ENCODE assay signal across 20 cellular contexts in the genomic region with DNA sequence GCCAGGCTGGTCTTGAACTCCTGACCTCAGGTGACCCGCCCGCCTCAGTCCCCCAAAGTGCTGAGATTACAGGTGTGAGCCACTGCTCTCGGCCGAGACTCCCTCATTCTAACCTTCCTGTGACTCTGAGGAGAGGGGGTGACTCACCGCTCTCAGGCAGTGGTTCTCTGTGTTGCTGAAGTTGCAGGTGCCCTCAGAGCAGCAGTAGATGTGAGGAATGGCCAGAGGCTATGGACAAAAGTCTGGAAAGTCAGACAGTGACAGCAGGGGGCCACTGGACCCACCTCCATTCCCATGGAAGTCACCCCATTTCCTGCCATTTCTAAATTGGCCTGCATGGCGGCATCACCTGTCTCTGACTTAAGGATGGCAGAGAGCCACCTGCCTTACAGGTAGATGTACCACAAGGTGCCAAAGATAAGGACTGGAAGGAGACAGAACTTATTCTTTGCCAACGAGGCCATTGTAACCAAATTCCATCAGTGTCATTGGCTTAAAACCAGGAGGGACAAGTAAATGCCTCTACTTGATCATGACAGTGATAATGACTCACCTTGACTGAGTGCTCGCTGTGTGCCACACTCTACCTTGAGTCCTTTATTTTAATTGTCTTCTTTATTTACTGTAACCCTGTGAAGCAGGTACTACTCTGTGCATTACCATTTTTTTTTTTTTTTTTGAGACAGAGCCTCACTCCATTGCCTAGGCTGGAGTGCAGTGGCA.
"Had no signal": no experiment of that assay in that cellular context is flagged by ENCODE, and none has a peak within 500 bp of the region (broad histone marks: within the 10 kb centered on the region; RNA-seq: fewer than 3 reads in every experiment).

No MANE protein-coding gene starts in this region.

- H3K4me2 ChIP-seq: neural progenitor cell had no signal

- H3K36me3 ChIP-seq: left ventricle myocardium inferior, neural progenitor cell, vagina, WERI-Rb-1 had no signal

- ATAC-seq: activated naive CD4-positive, alpha-beta T cell treated with anti-CD3 and anti-CD28 coated beads, Interleukin-2, amount 50 U/mL, for 72 hours; activated T-helper 17 cell treated with anti-CD3 and anti-CD28 coated beads, Interleukin-2, amount 50 U/mL, for 72 hours; naive thymus-derived CD8-positive, alpha-beta T cell; stimulated activated naive B cell treated with anti-CD40 and anti-IgM and Interleukin-4, amounts not matched to agents 10 μg/mL and 1 μg/mL and 100 μg/mL, for 72 hours had no signal

- FAIRE-seq: kidney, TTC549 had no signal

- H3K4me3 ChIP-seq: left ventricle myocardium inferior, neural progenitor cell, vagina had no signal

- H3K9ac ChIP-seq: neural progenitor cell had no signal

- H2AFZ ChIP-seq: neural progenitor cell had no signal

- H3K9me3 ChIP-seq: left ventricle myocardium inferior, vagina had no signal

- H3K27me3 ChIP-seq: neural progenitor cell, vagina had no signal

- H3K4me1 ChIP-seq: left ventricle myocardium inferior, vagina had no signal

- H3K27ac ChIP-seq: left ventricle myocardium inferior, neural progenitor cell, vagina, WERI-Rb-1 had no signal

- DNase-seq: activated CD4-positive, alpha-beta T cell treated with anti-CD3 and anti-CD28 coated beads for 1 hour; activated CD8-positive, alpha-beta memory T cell treated with anti-CD3 and anti-CD28 coated beads for 24 hours; activated CD8-positive, alpha-beta memory T cell treated with anti-CD3 and anti-CD28 coated beads, Interleukin-2, amount 50 U/mL, for 4 hours; activated T-cell treated with anti-CD3 and anti-CD28 coated beads, Interleukin-2, amount 50 U/mL, for 24 hours; aorta; central memory CD4-positive, alpha-beta T cell; dermis blood vessel endothelial cell; effector memory CD4-positive, alpha-beta T cell; kidney; left ventricle myocardium inferior; naive thymus-derived CD8-positive, alpha-beta T cell; stimulated activated CD4-positive, alpha-beta T cell treated with anti-CD3 and anti-CD28 coated beads, Interleukin-2, amount 100 ng/mL, for 48 hours; stimulated activated CD8-positive, alpha-beta memory T cell treated with anti-CD3 and anti-CD28 coated beads, Interleukin-4, amount 100 ng/mL, for 48 hours; stimulated activated naive B cell treated with anti-CD40 and anti-IgM and Interleukin-4, amounts not matched to agents 10 μg/mL and 1 μg/mL and 100 μg/mL, for 72 hours; WERI-Rb-1 had no signal
